In the genomic region with DNA sequence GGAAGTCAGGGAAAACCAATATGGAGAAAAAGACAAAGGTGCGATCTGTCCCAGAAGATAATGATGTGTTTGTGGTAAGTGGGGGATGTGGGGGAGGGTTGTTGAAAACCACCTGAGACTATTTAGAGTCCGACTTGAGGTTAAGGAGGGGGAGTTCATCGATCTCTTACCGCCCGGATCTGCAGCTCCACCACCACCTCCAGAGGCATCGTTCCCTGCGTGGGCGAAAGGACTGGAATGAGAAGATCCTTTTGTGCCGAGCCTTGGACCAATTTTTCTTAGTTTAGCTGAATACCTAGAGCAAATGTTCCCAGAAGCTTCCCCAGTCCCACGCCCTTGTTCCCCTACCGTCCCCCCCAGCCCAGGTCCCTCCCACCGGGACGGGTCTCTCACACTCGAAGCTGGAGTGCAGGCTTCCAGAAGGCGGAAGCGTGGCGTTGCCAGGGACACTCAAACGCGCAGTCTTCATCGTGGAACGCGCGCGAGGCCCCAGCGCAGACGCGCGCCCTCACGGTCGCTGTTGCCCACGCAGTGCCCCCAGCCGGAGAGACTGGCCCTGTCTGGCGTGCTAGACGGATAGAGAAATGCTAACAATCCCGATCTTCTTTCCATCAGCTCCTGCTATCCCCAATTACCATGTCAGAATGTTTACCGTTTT, we compare ENCODE assay signal across 8 cellular contexts. TPM values are rescaled to one million over a fixed set of nuclear protein-coding genes. Genes with fewer than 3 reads are reported as not detected.
DNase-seq lines count a peak whose midpoint lies in the region; ATAC-seq and TF ChIP-seq lines count a peak whose summit lies in the region.

A gene with protein sequence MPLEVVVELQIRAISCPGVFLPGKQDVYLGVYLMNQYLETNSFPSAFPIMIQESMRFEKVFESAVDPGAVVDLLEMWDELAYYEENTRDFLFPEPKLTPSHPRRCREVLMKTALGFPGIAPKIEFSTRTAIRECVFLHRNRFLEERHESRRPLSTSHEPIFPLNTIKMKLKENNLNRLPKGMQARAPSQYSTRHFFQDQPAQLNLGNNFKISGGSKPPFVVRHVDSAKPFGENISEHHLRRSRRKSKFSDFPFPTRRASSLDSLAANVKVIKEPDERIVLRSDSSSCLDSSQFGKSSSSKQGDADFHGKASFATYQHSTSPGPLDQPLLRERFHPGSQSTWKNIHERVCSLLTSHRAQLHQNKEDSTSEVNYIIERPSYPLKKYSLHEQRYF (minus strand): TSS at position 439 of the 658 bp plus-strand sequence. CDS start 230 bp downstream, at position 209.

- H3K9me3 ChIP-seq in effector memory CD4-positive, alpha-beta T cell (ENCODE audit: control insufficient read depth, low read length) = no peaks in the 10 kb centered on the region
- no peaks in the 10 kb centered on the region for H3K9me3 ChIP-seq in lower lobe of right lung

- intact Hi-C loops in activated CD8-positive, alpha-beta T cell treated with anti-CD3 and anti-CD28 coated beads for 36 hours (cut with micrococcal nuclease) = no loop called here
- intact Hi-C loops in lower lobe of right lung (cut with DNase I) = no loop called here

- H3K27ac Mint-ChIP-seq in activated CD8-positive, alpha-beta T cell treated with anti-CD3 and anti-CD28 coated beads for 36 hours = peak within 1 kb of the TSS; percentile 27

- DNase-seq in AG09309 (ENCODE audit: low read depth) = no peak
- DNase-seq in GM20000 (ENCODE audit: low spot score) = peak; percentile 58
- DNase-seq in NCI-H2196 (lab: John Stamatoyannopoulos, UW; ENCODE audit: unreplicated experiment) = peak; percentile 78
- peak; percentile 54 for DNase-seq in activated CD8-positive, alpha-beta T cell treated with anti-CD3 and anti-CD28 coated beads for 36 hours
- peak in 2 of 3 donors; percentile 24 to 29 for DNase-seq in effector memory CD4-positive, alpha-beta T cell
- DNase-seq in lower lobe of right lung = peak; percentile 90
- DNase-seq in stimulated activated CD8-positive, alpha-beta memory T cell treated with anti-CD3 and anti-CD28 coated beads, Interleukin-12 subunit alpha, Interleukin-12 subunit beta, amount 100 ng/mL, for 4 hours (ENCODE audit: low read depth) = peak; percentile 19
- DNase-seq in AML-193 (lab: John Stamatoyannopoulos, UW) = no peak

- no peaks in the 10 kb centered on the region for H3K27me3 Mint-ChIP-seq in activated CD8-positive, alpha-beta T cell treated with anti-CD3 and anti-CD28 coated beads for 36 hours

- no peaks in the 10 kb centered on the region for H3K9me3 Mint-ChIP-seq in activated CD8-positive, alpha-beta T cell treated with anti-CD3 and anti-CD28 coated beads for 36 hours

- no peaks in the 10 kb centered on the region for H3K36me3 Mint-ChIP-seq in activated CD8-positive, alpha-beta T cell treated with anti-CD3 and anti-CD28 coated beads for 36 hours (ENCODE audit: low read depth)

- H3K4me1 ChIP-seq in effector memory CD4-positive, alpha-beta T cell (ENCODE audit: control insufficient read depth, insufficient read depth, low read length, poor library complexity, severe bottlenecking) = peaks cover 50% of the 10 kb centered on the region
- H3K4me1 ChIP-seq in lower lobe of right lung = peaks cover 46% of the 10 kb centered on the region

- peaks cover 72% of the 10 kb centered on the region for H3K4me1 Mint-ChIP-seq in activated CD8-positive, alpha-beta T cell treated with anti-CD3 and anti-CD28 coated beads for 36 hours (ENCODE audit: low read depth)

- H3K36me3 ChIP-seq in effector memory CD4-positive, alpha-beta T cell (ENCODE audit: control insufficient read depth, insufficient read depth, low read length) = no peaks in the 10 kb centered on the region
- H3K36me3 ChIP-seq in lower lobe of right lung = no peaks in the 10 kb centered on the region

- H3K4me3 ChIP-seq in AG09309 (ENCODE audit: control insufficient read depth, low read depth, low read length) (peak within 1 kb of the TSS; percentile 68), lower lobe of right lung (peak within 1 kb of the TSS; percentile 62)
- peak within 1 kb of the TSS; percentile 52 for H3K4me3 ChIP-seq in effector memory CD4-positive, alpha-beta T cell (ENCODE audit: insufficient read depth, low read depth, low read length, poor library complexity, severe bottlenecking)

- CTCF ChIA-PET in activated CD8-positive, alpha-beta T cell treated with anti-CD3 and anti-CD28 coated beads for 36 hours (lab: Charles Lee) = interaction anchor here (1.0 to 2.0 kb wide), 5 partner anchors 10 to 62 kb away, joined by 3 to 8 read pairs (median 3); no protein-coding TSS in a partner anchor

- ATAC-seq in activated CD8-positive, alpha-beta T cell treated with anti-CD3 and anti-CD28 coated beads for 36 hours = peak; percentile 37
- peak; percentile 85 to 88 for ATAC-seq in lower lobe of right lung

- TF ChIP-seq CTCF in AG09309 (IDR thresholded peaks at IDR 0.05; ENCODE audit: control insufficient read depth, insufficient read depth, low read depth, low read length, missing control alignments) (no peak), GM20000 (IDR thresholded peaks at IDR 0.05; ENCODE audit: extremely low read depth, missing control alignments) (peak; percentile 30), lower lobe of right lung (IDR thresholded peaks at IDR 0.05) (peak; percentile 19)
- TF ChIP-seq CTCF in activated CD8-positive, alpha-beta T cell treated with anti-CD3 and anti-CD28 coated beads for 36 hours (IDR thresholded peaks at IDR 0.05) = no peak

- H3K4me3 Mint-ChIP-seq in activated CD8-positive, alpha-beta T cell treated with anti-CD3 and anti-CD28 coated beads for 36 hours = peak within 1 kb of the TSS; percentile 70

- peak within 1 kb of the TSS; percentile 52 for H3K27ac ChIP-seq in effector memory CD4-positive, alpha-beta T cell (ENCODE audit: insufficient read depth, low read length, poor library complexity, severe bottlenecking)
- H3K27ac ChIP-seq in lower lobe of right lung = peak within 1 kb of the TSS; percentile 80

- POLR2A ChIA-PET in activated CD8-positive, alpha-beta T cell treated with anti-CD3 and anti-CD28 coated beads for 36 hours (lab: Charles Lee) = interaction anchor here (0.7 to 2.0 kb wide), 6 partner anchors 11 to 74 kb away, joined by 3 to 5 read pairs (median 4); a partner anchor contains a TSS

- H3K27me3 ChIP-seq in effector memory CD4-positive, alpha-beta T cell (replicated peaks; ENCODE audit: control insufficient read depth, insufficient read depth, low read length, poor library complexity, severe bottlenecking) = no peaks in the 10 kb centered on the region
- no peaks in the 10 kb centered on the region for H3K27me3 ChIP-seq in lower lobe of right lung (ENCODE audit: low read depth)

RNA-seq across cellular contexts. Expression of the gene that starts here (rescaled TPM):
- total RNA-seq in activated CD8-positive, alpha-beta T cell treated with anti-CD3 and anti-CD28 coated beads for 36 hours = under 1 TPM; 0.43 to 0.78 TPM
- 16.3 TPM for total RNA-seq in lower lobe of right lung

Comparison
In these comparisons a context has a peak if more than half of its experiments do, and no peak if none do; other contexts are left out.
1. Peak in DNase-seq and ATAC-seq in activated CD8-positive, alpha-beta T cell treated with anti-CD3 and anti-CD28 coated beads for 36 hours; RNA of the gene not detected or under 1 TPM.
2. DNase-seq: peak in GM20000 (single experiment), NCI-H2196 (single experiment), effector memory CD4-positive, alpha-beta T cell (2 of 3), lower lobe of right lung (single experiment) and stimulated activated CD8-positive, alpha-beta memory T cell treated with anti-CD3 and anti-CD28 coated beads, Interleukin-12 subunit alpha, Interleukin-12 subunit beta, amount 100 ng/mL, for 4 hours (single experiment); none in AG09309 (single experiment) and AML-193 (0 of 2).
3. CTCF ChIP-seq: peak in GM20000 (single experiment) and lower lobe of right lung (single experiment); none in AG09309 (single experiment) and activated CD8-positive, alpha-beta T cell treated with anti-CD3 and anti-CD28 coated beads for 36 hours (single experiment).
4. Peak in every context shown above with its lines, with median percentiles within 50 percentile points of each other: H3K4me3 ChIP-seq.